Comparison of ENCODE assay signal across 8 cellular contexts in genomic region chr6:30060634-30060981, GRCh38. TPM values are rescaled to one million over a fixed set of nuclear protein-coding genes. Genes with fewer than 3 reads are reported as not detected.
DNase-seq lines count a peak whose midpoint lies in the region; ATAC-seq and TF ChIP-seq lines count a peak whose summit lies in the region.

No MANE protein-coding gene starts in this region.

- peak; percentile 42 for ATAC-seq in lower lobe of right lung
- ATAC-seq in thoracic aorta (ENCODE audit: insufficient number of reproducible peaks, low FRiP score, low read depth), result peak; percentile 14

- H2AFZ ChIP-seq in PC-9, result peak overlapping the region; percentile 99

- CTCF ChIA-PET in HEK293T (lab: Yijun Ruan, JAX) (no interaction called here), PC-9 (lab: Charles Lee) (interaction anchor here (0.9 to 1.1 kb wide), 2 partner anchors 41 to 71 kb away, joined by 3 to 4 read pairs; no protein-coding TSS in a partner anchor)

- H3F3A ChIP-seq in PC-9 (ENCODE audit: insufficient read depth, low read depth), result no peaks in the 10 kb centered on the region; the same call in 1 of the 2 replicates

- DNase-seq in HEK293T (ENCODE audit: extremely low spot score), result peak; percentile 36
- DNase-seq in PC-9, result no peak
- DNase-seq in coronary artery (ENCODE audit: low spot score), result no peak
- DNase-seq in lower lobe of right lung, result peak; percentile 56
- DNase-seq in thoracic aorta (ENCODE audit: low spot score), result no peak
- DNase-seq in NCI-H446 treated with DMSO at 0.1 percent for 48 hours (lab: John Stamatoyannopoulos, UW), result no peak
- DNase-seq in kidney glomerular epithelial cell (lab: John Stamatoyannopoulos, UW), result no peak

- TF ChIP-seq CTCF in PC-9 (conservative IDR thresholded peaks at IDR 0.05) (no peak), coronary artery (IDR thresholded peaks at IDR 0.05) (no peak), lower lobe of right lung (IDR thresholded peaks at IDR 0.05) (no peak), thoracic aorta (IDR thresholded peaks at IDR 0.05) (no peak)

- peak overlapping the region; percentile 34; the same call in 1 of the 2 replicates for H3K27ac ChIP-seq in PC-9
- peak overlapping the region; percentile 88 to 90 for H3K27ac ChIP-seq in coronary artery
- peak overlapping the region; percentile 87 for H3K27ac ChIP-seq in lower lobe of right lung
- peak overlapping the region; percentile 86 to 96 for H3K27ac ChIP-seq in thoracic aorta

- H3K9me3 ChIP-seq in PC-9 (ENCODE audit: insufficient read depth, low read depth) (no peaks in the 10 kb centered on the region), lower lobe of right lung (no peaks in the 10 kb centered on the region), thoracic aorta (no peaks in the 10 kb centered on the region)

- no peaks in the 10 kb centered on the region for H3K36me3 ChIP-seq in PC-9 (ENCODE audit: low read depth)
- H3K36me3 ChIP-seq in lower lobe of right lung, result peaks cover 43% of the 10 kb centered on the region
- H3K36me3 ChIP-seq in thoracic aorta, result peaks cover under 1% of the 10 kb centered on the region

- H3K27me3 ChIP-seq in PC-9 (ENCODE audit: insufficient read depth, low read depth) (no peaks in the 10 kb centered on the region), lower lobe of right lung (ENCODE audit: low read depth) (no peaks in the 10 kb centered on the region), thoracic aorta (replicated peaks; ENCODE audit: insufficient read depth) (no peaks in the 10 kb centered on the region)

- BruUV-seq in PC-9 (replicated peaks; lab: Mats Ljungman, UMichigan), result TSS peak; percentile 95

- H3K4me3 ChIP-seq in GM08714 (ENCODE audit: low read length) (peak overlapping the region; percentile 99), PC-9 (peak overlapping the region; percentile 95), coronary artery (peak overlapping the region; percentile 78), lower lobe of right lung (peak overlapping the region; percentile 76), thoracic aorta (peak overlapping the region; percentile 97)

- peaks cover 34% of the 10 kb centered on the region for H3K79me2 ChIP-seq in PC-9 (ENCODE audit: low read depth)

- intact Hi-C loops in PC-9 (cut with micrococcal nuclease; ENCODE audit: unreplicated experiment) (loop anchor here (5.0 kb wide), 1 partner anchor 267 kb away; the partner anchor contains the start of gene TRIM39), lower lobe of right lung (cut with DNase I) (no loop called here)

- H3K4me1 ChIP-seq in PC-9 (replicated peaks; ENCODE audit: insufficient read depth) (peaks cover 18% of the 10 kb centered on the region), lower lobe of right lung (peaks cover 29% of the 10 kb centered on the region), thoracic aorta (ENCODE audit: control insufficient read depth in 1 of 2, low read depth in 2 of 2) (peaks cover 8 to 25% of the 10 kb centered on the region in 2 donors)

- H4K20me1 ChIP-seq in PC-9 (ENCODE audit: insufficient read depth), result no peaks in the 10 kb centered on the region

- H3K9me2 ChIP-seq in PC-9 (ENCODE audit: insufficient read depth), result no peaks in the 10 kb centered on the region

- peak overlapping the region; percentile 79 for H3K4me2 ChIP-seq in PC-9

- POLR2A ChIA-PET in HEK293T (lab: Yijun Ruan, JAX), result interaction anchor here (0.7 to 2.7 kb wide), 21 partner anchors 8 to 427 kb away, joined by 3 to 20 read pairs (median 3); partner anchors contain the start of genes RPP21 and TRIM26
- POLR2A ChIA-PET in PC-9 (lab: Charles Lee; ENCODE audit: unreplicated experiment), result interaction anchor here (0.5 to 0.7 kb wide), 3 partner anchors 42 to 1087 kb away, joined by 5 to 6 read pairs (median 5); no protein-coding TSS in a partner anchor

TF ChIP-seq in HEK293T, 16 proteins besides CTCF, POLR2A, EP300 and RAD21:
- TF ChIP-seq L3MBTL2 (conservative IDR thresholded peaks at IDR 0.05), result peak; percentile 67
- TF ChIP-seq ELF4 (IDR thresholded peaks at IDR 0.05), result no peak
- TF ChIP-seq LEF1 (IDR thresholded peaks at IDR 0.05; ENCODE audit: borderline replicate concordance), result no peak
- no peak for TF ChIP-seq ARNT (IDR thresholded peaks at IDR 0.05)

RNA-seq across cellular contexts. Expression of gene POLR1H, which starts 0.5 kb away (rescaled TPM):
- total RNA-seq in PC-9 (2021), result 33.3 and 37.6 TPM in 2 replicates
- 22.4 TPM for total RNA-seq in lower lobe of right lung
- total RNA-seq in thoracic aorta, result 10 to 100 TPM; 11.2 to 19.1 TPM

RNA-seq across cellular contexts. Expression of gene PPP1R11, which starts 6.4 kb away (rescaled TPM):
- total RNA-seq in PC-9 (2021) (48.3 and 49.3 TPM in 2 replicates), lower lobe of right lung (65.7 TPM), thoracic aorta (10 to 100 TPM; 25.2 to 45.5 TPM)

RNA-seq across cellular contexts. Expression of gene RNF39, which starts 15.0 kb away (rescaled TPM):
- total RNA-seq in PC-9 (2021) (7.3 and 7.5 TPM in 2 replicates), lower lobe of right lung (2.5 TPM), thoracic aorta (not detected)

RNA-seq across cellular contexts. Expression of gene TRIM31, which starts 52.3 kb away (rescaled TPM):
- total RNA-seq in PC-9 (2021), result not detected in 2 replicates
- total RNA-seq in lower lobe of right lung, result 0.62 TPM
- 1 to 10 TPM in 1 of 2 donors, not detected in 1; 2.0 TPM for total RNA-seq in thoracic aorta

Comparison
In these comparisons a context has a peak if more than half of its experiments do, and no peak if none do; other contexts are left out.
1. DNase-seq: peak in HEK293T (single experiment) and lower lobe of right lung (single experiment); none in PC-9 (0 of 2), coronary artery (single experiment), thoracic aorta (single experiment), NCI-H446 treated with DMSO at 0.1 percent for 48 hours (single experiment) and kidney glomerular epithelial cell (single experiment).
2. H3K27ac ChIP-seq: peak in every context shown above with its lines; median percentile 91 in thoracic aorta; 89 in coronary artery; 87 in lower lobe of right lung; 34 in PC-9.
3. Peak in every context shown above with its lines, with median percentiles within 50 percentile points of each other: H3K4me3 ChIP-seq.